In genomic region chr19:33247441-33247819, GRCh38 we compare ENCODE assay signal across 17 cellular contexts. TPM values are rescaled to one million over a fixed set of nuclear protein-coding genes. Genes with fewer than 3 reads are reported as not detected.
DNase-seq lines count a peak whose midpoint lies in the region; ATAC-seq and TF ChIP-seq lines count a peak whose summit lies in the region.
"Had no signal": no experiment of that assay in that cellular context is flagged by ENCODE, and none has a peak within 500 bp of the region (broad histone marks: within the 10 kb centered on the region; RNA-seq: fewer than 3 reads in every experiment).

No MANE protein-coding gene starts in this region.

- TF ChIP-seq CTCF in natural killer cell (IDR thresholded peaks at IDR 0.05) (no peak), lower lobe of right lung (IDR thresholded peaks at IDR 0.05) (no peak)

- H3K4me1 ChIP-seq in lower lobe of right lung: peaks cover 11% of the 10 kb centered on the region
- H3K4me1 ChIP-seq: HAP-1 had no signal

- H3K27me3 Mint-ChIP-seq in natural killer cell treated with Interleukin-12 subunit alpha and Interleukin-12 subunit beta and Interleukin-15 and Interleukin-18, amount 100 ng/mL, for 72 hours: no peaks in the 10 kb centered on the region
- H3K27me3 Mint-ChIP-seq in natural killer cell (ENCODE audit: low read depth in 2 of 2): no peaks in the 10 kb centered on the region
- H3K27me3 Mint-ChIP-seq: CD4-positive, CD25-positive, alpha-beta regulatory T cell had no signal

- no peak overlapping the region for H3K27ac ChIP-seq in lower lobe of right lung
- H3K27ac ChIP-seq: BLaER1 treated with 17β-estradiol and CSF1 and Interleukin-3, amounts not matched to agents 10 nM and 100 nM had no signal

- H3K27ac Mint-ChIP-seq in natural killer cell treated with Interleukin-12 subunit alpha and Interleukin-12 subunit beta and Interleukin-15 and Interleukin-18, amount 100 ng/mL, for 72 hours: no peak overlapping the region
- H3K27ac Mint-ChIP-seq in natural killer cell: no peak overlapping the region
- H3K27ac Mint-ChIP-seq: B cell; CD4-positive, CD25-positive, alpha-beta regulatory T cell; CD8-positive, alpha-beta memory T cell had no signal

- peaks cover 4% of the 10 kb centered on the region for H3K27me3 ChIP-seq in lower lobe of right lung (ENCODE audit: low read depth)
- H3K27me3 ChIP-seq: BLaER1 treated with 17β-estradiol and CSF1 and Interleukin-3, amounts not matched to agents 10 nM and 100 nM had no signal

- intact Hi-C loops in natural killer cell (cut with micrococcal nuclease) (no loop called here), lower lobe of right lung (cut with DNase I) (no loop called here)

- H3K9me3 ChIP-seq in lower lobe of right lung: peaks cover 6% of the 10 kb centered on the region

- no peaks in the 10 kb centered on the region for H3K36me3 Mint-ChIP-seq in natural killer cell treated with Interleukin-12 subunit alpha and Interleukin-12 subunit beta and Interleukin-15 and Interleukin-18, amount 100 ng/mL, for 72 hours
- no peaks in the 10 kb centered on the region for H3K36me3 Mint-ChIP-seq in natural killer cell
- H3K36me3 Mint-ChIP-seq: CD4-positive, CD25-positive, alpha-beta regulatory T cell; CD8-positive, alpha-beta memory T cell had no signal

- no peak overlapping the region for H3K4me3 Mint-ChIP-seq in natural killer cell treated with Interleukin-12 subunit alpha and Interleukin-12 subunit beta and Interleukin-15 and Interleukin-18, amount 100 ng/mL, for 72 hours
- H3K4me3 Mint-ChIP-seq in natural killer cell: no peak overlapping the region
- H3K4me3 Mint-ChIP-seq: B cell; CD4-positive, CD25-positive, alpha-beta regulatory T cell had no signal

- H3K4me3 ChIP-seq in lower lobe of right lung: no peak overlapping the region
- H3K4me3 ChIP-seq: BLaER1 treated with 17β-estradiol and CSF1 and Interleukin-3, amounts not matched to agents 10 nM and 100 nM; HAP-1 had no signal

- no peak for ATAC-seq in natural killer cell treated with Interleukin-12 subunit alpha and Interleukin-12 subunit beta and Interleukin-15 and Interleukin-18, amount 100 ng/mL, for 72 hours
- ATAC-seq in natural killer cell (no peak), left lobe of liver (peak; percentile 66), lower lobe of right lung (no peak)

- peaks cover 0 to 3% of the 10 kb centered on the region in 2 donors for H3K4me1 Mint-ChIP-seq in natural killer cell treated with Interleukin-12 subunit alpha and Interleukin-12 subunit beta and Interleukin-15 and Interleukin-18, amount 100 ng/mL, for 72 hours (ENCODE audit: low read depth in 2 of 2)
- H3K4me1 Mint-ChIP-seq in natural killer cell: peaks cover 0 to 10% of the 10 kb centered on the region in 2 donors
- H3K4me1 Mint-ChIP-seq: B cell; CD8-positive, alpha-beta memory T cell had no signal

- H3K36me3 ChIP-seq in lower lobe of right lung: no peaks in the 10 kb centered on the region
- H3K36me3 ChIP-seq: BLaER1 treated with 17β-estradiol and CSF1 and Interleukin-3, amounts not matched to agents 10 nM and 100 nM; HAP-1 had no signal

- H3K9me3 Mint-ChIP-seq in natural killer cell treated with Interleukin-12 subunit alpha and Interleukin-12 subunit beta and Interleukin-15 and Interleukin-18, amount 100 ng/mL, for 72 hours: no peaks in the 10 kb centered on the region
- no peaks in the 10 kb centered on the region for H3K9me3 Mint-ChIP-seq in natural killer cell
- H3K9me3 Mint-ChIP-seq: CD8-positive, alpha-beta memory T cell had no signal

- peak; percentile 38 for DNase-seq in natural killer cell treated with Interleukin-12 subunit alpha and Interleukin-12 subunit beta and Interleukin-15 and Interleukin-18, amount 100 ng/mL, for 72 hours (ENCODE audit: low spot score)
- DNase-seq in natural killer cell: no peak
- DNase-seq in left lobe of liver (ENCODE audit: low spot score): peak; percentile 95
- DNase-seq in lower lobe of right lung: peak; percentile 25
- no peak for DNase-seq in anterior cingulate cortex (lab: John Stamatoyannopoulos, UW)
- DNase-seq in DMS79 (lab: John Stamatoyannopoulos, UW): no peak
- no peak for DNase-seq in NCI-H82 treated with DMSO at 0.1 percent for 48 hours (lab: John Stamatoyannopoulos, UW; ENCODE audit: unreplicated experiment)
- DNase-seq: CD4-positive, CD25-positive, alpha-beta regulatory T cell; CD8-positive, alpha-beta memory T cell; COR-L47; DMS 273 treated with DMSO at 0.1 percent for 48 hours; IMR-90 had no signal

RNA-seq across cellular contexts. Expression of gene SLC7A10, which starts 21.8 kb away (rescaled TPM):
- total RNA-seq in natural killer cell treated with Interleukin-12 subunit alpha and Interleukin-12 subunit beta and Interleukin-15 and Interleukin-18, amount 100 ng/mL, for 72 hours: not detected
- total RNA-seq in natural killer cell (not detected), left lobe of liver (not detected), lower lobe of right lung (0.62 TPM)
- total RNA-seq: A172; B cell; CD4-positive, CD25-positive, alpha-beta regulatory T cell; CD8-positive, alpha-beta memory T cell; HT1080; IMR-90 had no signal

RNA-seq across cellular contexts. Expression of gene LRP3, which starts 53.3 kb away (rescaled TPM):
- total RNA-seq in natural killer cell treated with Interleukin-12 subunit alpha and Interleukin-12 subunit beta and Interleukin-15 and Interleukin-18, amount 100 ng/mL, for 72 hours: not detected
- total RNA-seq in natural killer cell: under 1 TPM in 2 of 3 donors, not detected in 1; 0.33 to 0.38 TPM
- total RNA-seq in left lobe of liver: 45.7 TPM
- total RNA-seq in lower lobe of right lung: 13.8 TPM
- total RNA-seq: B cell; CD4-positive, CD25-positive, alpha-beta regulatory T cell had no signal

RNA-seq across cellular contexts. Expression of gene CEBPA, which starts 54.9 kb away (rescaled TPM):
- 1 to 10 TPM; 1.3 to 1.9 TPM for total RNA-seq in natural killer cell treated with Interleukin-12 subunit alpha and Interleukin-12 subunit beta and Interleukin-15 and Interleukin-18, amount 100 ng/mL, for 72 hours
- 10 to 100 TPM in 1 of 3 donors, 1 to 10 TPM in 2; 7.6 to 19.5 (median 8.2) TPM for total RNA-seq in natural killer cell
- total RNA-seq in left lobe of liver: 185 TPM
- 75.1 TPM for total RNA-seq in lower lobe of right lung

Comparison
In these comparisons a context has a peak if more than half of its experiments do, and no peak if none do; other contexts are left out.
1. DNase-seq: peak in natural killer cell treated with Interleukin-12 subunit alpha and Interleukin-12 subunit beta and Interleukin-15 and Interleukin-18, amount 100 ng/mL, for 72 hours (single experiment), left lobe of liver (single experiment) and lower lobe of right lung (single experiment); none in natural killer cell (single experiment), anterior cingulate cortex (0 of 58), DMS79 (single experiment) and NCI-H82 treated with DMSO at 0.1 percent for 48 hours (single experiment).
2. RNA of gene LRP3, which starts 53.3 kb away (total RNA-seq): 45.7 TPM in left lobe of liver (single experiment) and 13.8 TPM in lower lobe of right lung (single experiment); 0.33 to 0.38 TPM in natural killer cell and not detected in natural killer cell treated with Interleukin-12 subunit alpha and Interleukin-12 subunit beta and Interleukin-15 and Interleukin-18, amount 100 ng/mL, for 72 hours; every median in the first group is over 10 times any median in the second.